ENCODE assay signal across 24 cellular contexts in the genomic region with DNA sequence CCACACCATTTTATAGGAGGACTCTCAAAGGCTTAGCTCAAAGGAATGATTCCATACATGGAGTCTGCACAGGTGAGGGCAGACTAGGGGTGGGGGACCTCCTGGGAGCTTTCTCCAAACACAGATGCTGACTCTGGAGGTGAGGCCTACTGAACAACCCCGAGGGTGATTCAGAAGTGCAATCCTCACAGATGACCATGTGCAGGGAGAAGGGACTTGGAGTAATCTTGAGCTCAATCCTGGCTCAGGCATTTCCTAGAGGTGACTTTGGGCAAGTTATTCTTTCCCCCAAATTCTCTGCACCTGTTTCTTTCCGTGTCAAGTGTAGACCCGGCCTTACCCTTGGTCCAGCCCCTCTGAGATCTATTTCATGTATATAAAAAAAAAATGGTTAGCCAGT.
DNase-seq lines count a peak whose midpoint lies in the region; ATAC-seq, FAIRE-seq and TF ChIP-seq lines count a peak whose summit lies in the region.
"Had no signal": no experiment of that assay in that cellular context is flagged by ENCODE, and none has a peak within 500 bp of the region (broad histone marks: within the 10 kb centered on the region; RNA-seq: fewer than 3 reads in every experiment).

No MANE protein-coding gene starts in this region.

- WGBS in A549 (ENCODE audit: missing lambda C conversion rate) = 74% methylated on average over 3 of the region's 3 CpGs

- H3K27me3 ChIP-seq in BLaER1 treated with 17β-estradiol and CSF1 and Interleukin-3, amounts not matched to agents 10 nM and 100 nM = no peaks in the 10 kb centered on the region
- H3K27me3 ChIP-seq in Karpas-422 (ENCODE audit: low read length) = no peaks in the 10 kb centered on the region

- H3K27me3 Mint-ChIP-seq in chondrocyte (ENCODE audit: low read depth) = no peaks in the 10 kb centered on the region
- H3K27me3 Mint-ChIP-seq: CD4-positive, alpha-beta memory T cell had no signal

- peak overlapping the region; percentile 18 to 94; a peak in 4 of 6 replicates for H3K27ac ChIP-seq in A549
- H3K27ac ChIP-seq in BLaER1 treated with 17β-estradiol and CSF1 and Interleukin-3, amounts not matched to agents 10 nM and 100 nM = no peak overlapping the region
- peak overlapping the region; percentile 91; the same call in 1 of the 2 replicates for H3K27ac ChIP-seq in Karpas-422 (ENCODE audit: low read length)

- no peak overlapping the region for H3K4me2 ChIP-seq in A549
- H3K4me2 ChIP-seq in BLaER1 treated with 17β-estradiol and CSF1 and Interleukin-3, amounts not matched to agents 10 nM and 100 nM = peak overlapping the region in 7 of 11 experiments; percentile 19 to 56 (median 49); a peak in 11 of 22 replicates
- no peak overlapping the region for H3K4me2 ChIP-seq in Karpas-422 (ENCODE audit: low read depth, low read length, poor library complexity, severe bottlenecking)

- no peak for FAIRE-seq in A549 (lab: Jason Lieb, UNC)
- FAIRE-seq: A204.1, GM12891, K562 had no signal

- no peak for TF ChIP-seq POLR2A in A549 (IDR thresholded peaks at IDR 0.05; ENCODE audit: low read length)

- peaks cover 28% of the 10 kb centered on the region for H3K4me1 Mint-ChIP-seq in chondrocyte (ENCODE audit: low read depth)
- H3K4me1 Mint-ChIP-seq: CD4-positive, alpha-beta memory T cell had no signal

- H3K4me3 Mint-ChIP-seq in chondrocyte (ENCODE audit: unreplicated experiment) = no peak overlapping the region
- H3K4me3 Mint-ChIP-seq: CD4-positive, alpha-beta memory T cell had no signal

- H3K27ac Mint-ChIP-seq in chondrocyte (ENCODE audit: unreplicated experiment) = peak overlapping the region; percentile 88

- CTCF ChIA-PET in A549 (lab: Yijun Ruan, JAX) = interaction anchor here (0.9 to 22.2 kb wide), 7 partner anchors 10 to 498 kb away, joined by 3 to 240 read pairs (median 4); no protein-coding TSS in a partner anchor

- H3K4me1 ChIP-seq in A549 = peaks cover 22% of the 10 kb centered on the region; the same call in 2 of the 3 replicates
- H3K4me1 ChIP-seq in BLaER1 treated with 17β-estradiol and CSF1 and Interleukin-3, amounts not matched to agents 10 nM and 100 nM = peaks cover 0 to 21% (median 13%) of the 10 kb centered on the region in 10 experiments; a peak in 13 of 20 replicates
- H3K4me1 ChIP-seq in Karpas-422 (ENCODE audit: low read length) = peaks cover 42% of the 10 kb centered on the region

- no peak for TF ChIP-seq RAD21 in A549 (conservative IDR thresholded peaks at IDR 0.05 in 1 of 2, IDR thresholded peaks at IDR 0.05 in 1 of 2)

- no peak overlapping the region for H2AFZ ChIP-seq in Karpas-422 (ENCODE audit: low read length)

- DNase-seq in A549 (ENCODE audit: low read depth in 1 of 2, low spot score in 1 of 2) = no peak
- no peak for DNase-seq in Karpas-422
- DNase-seq in chondrocyte (ENCODE audit: low spot score) = no peak
- DNase-seq in NCI-H1436 (lab: John Stamatoyannopoulos, UW) = no peak
- no peak for DNase-seq in T-helper 1 cell
- no peak for DNase-seq in activated CD4-positive, alpha-beta T cell treated with anti-CD3 and anti-CD28 coated beads, Interleukin-2, amount 50 U/mL, for 1 hour
- no peak for DNase-seq in DMS53 (lab: John Stamatoyannopoulos, UW)
- DNase-seq: Calu3; CD4-positive, alpha-beta memory T cell; GOT3; MM.1S; NCI-H1048; NCI-H1417 treated with DMSO at 0.1 percent for 48 hours; NCI-H187 treated with DMSO at 0.1 percent for 48 hours; NCI-H2107; NCI-H446 treated with DMSO at 0.1 percent for 48 hours; NCI-H526 treated with DMSO at 0.1 percent for 48 hours; OCI-M1; SHP77 had no signal

- no peaks in the 10 kb centered on the region for H3K9me3 Mint-ChIP-seq in chondrocyte (ENCODE audit: low read depth)
- H3K9me3 Mint-ChIP-seq: CD4-positive, alpha-beta memory T cell had no signal

- H3K9ac ChIP-seq in BLaER1 treated with 17β-estradiol and CSF1 and Interleukin-3, amounts not matched to agents 10 nM and 100 nM = no peak overlapping the region
- H3K9ac ChIP-seq in Karpas-422 (ENCODE audit: low read length) = no peak overlapping the region

- H4K20me1 ChIP-seq in BLaER1 treated with 17β-estradiol and CSF1 and Interleukin-3, amounts not matched to agents 10 nM and 100 nM = no peaks in the 10 kb centered on the region
- H4K20me1 ChIP-seq in Karpas-422 (ENCODE audit: insufficient read depth, low read depth, low read length) = no peaks in the 10 kb centered on the region

- TF ChIP-seq CTCF in A549 (IDR thresholded peaks at IDR 0.05) (no peak), chondrocyte (IDR thresholded peaks at IDR 0.05) (no peak)

- H3K36me3 ChIP-seq in BLaER1 treated with 17β-estradiol and CSF1 and Interleukin-3, amounts not matched to agents 10 nM and 100 nM = no peaks in the 10 kb centered on the region; a peak in 3 of 22 replicates
- H3K36me3 ChIP-seq in Karpas-422 (ENCODE audit: insufficient read depth, low read length) = no peaks in the 10 kb centered on the region

- H3K9me3 ChIP-seq in A549 = no peaks in the 10 kb centered on the region
- H3K9me3 ChIP-seq in BLaER1 treated with 17β-estradiol and CSF1 and Interleukin-3, amounts not matched to agents 10 nM and 100 nM (replicated peaks in 1 of 11) = no peaks in the 10 kb centered on the region
- H3K9me3 ChIP-seq in Karpas-422 (ENCODE audit: low read length) = no peaks in the 10 kb centered on the region

- H3K36me3 Mint-ChIP-seq in chondrocyte (ENCODE audit: low read depth) = no peaks in the 10 kb centered on the region

- H3K79me2 ChIP-seq in Karpas-422 (ENCODE audit: low read length) = no peaks in the 10 kb centered on the region

- H3K4me3 ChIP-seq in A549 (no peak overlapping the region), Karpas-422 (ENCODE audit: low read length) (no peak overlapping the region)
- H3K4me3 ChIP-seq in BLaER1 treated with 17β-estradiol and CSF1 and Interleukin-3, amounts not matched to agents 10 nM and 100 nM = no peak overlapping the region
- H3K4me3 ChIP-seq: K562 had no signal

- peak in 1 of 2 experiments; percentile 16; a peak in 2 of 6 replicates for ATAC-seq in A549
- ATAC-seq: HCT116, K562 had no signal

- POLR2A ChIA-PET in A549 (lab: Yijun Ruan, JAX) = interaction anchor here (2.2 kb wide), 1 partner anchor 98 kb away, joined by 8 read pairs; no protein-coding TSS in a partner anchor

- TF ChIP-seq EP300 in A549 (IDR thresholded peaks at IDR 0.05) = no peak

- no peaks in the 10 kb centered on the region for H3K9me2 ChIP-seq in Karpas-422 (replicated peaks; ENCODE audit: insufficient read depth, low read length)

TF ChIP-seq in A549, 52 proteins besides CTCF, POLR2A, EP300 and RAD21:
- no peak for TF ChIP-seq HOXB5 (CRISPR knock-in tag; IDR thresholded peaks at IDR 0.05)
- TF ChIP-seq CHD4 (IDR thresholded peaks at IDR 0.05; ENCODE audit: borderline replicate concordance) = no peak
- TF ChIP-seq CBX8 (IDR thresholded peaks at IDR 0.05) = no peak
- TF ChIP-seq HDAC2 (IDR thresholded peaks at IDR 0.05) = no peak
- TF ChIP-seq MYC (IDR thresholded peaks at IDR 0.05; ENCODE audit: borderline replicate concordance, low read length) = no peak
- TF ChIP-seq GATA3 (IDR thresholded peaks at IDR 0.05; ENCODE audit: borderline replicate concordance) = no peak
- no peak for TF ChIP-seq SMC3 (IDR thresholded peaks at IDR 0.05)
- no peak for TF ChIP-seq HOXB13 (CRISPR knock-in tag; IDR thresholded peaks at IDR 0.05; ENCODE audit: low read depth)
- no peak for TF ChIP-seq CEBPB (IDR thresholded peaks at IDR 0.05)

Comparison
In these comparisons a context has a peak if more than half of its experiments do, and no peak if none do; other contexts are left out.
1. H3K27ac ChIP-seq: peak in A549 (2 of 2) and Karpas-422 (single experiment); none in BLaER1 treated with 17β-estradiol and CSF1 and Interleukin-3, amounts not matched to agents 10 nM and 100 nM (0 of 11).
2. H3K4me2 ChIP-seq: peak in BLaER1 treated with 17β-estradiol and CSF1 and Interleukin-3, amounts not matched to agents 10 nM and 100 nM (7 of 11); none in A549 (single experiment) and Karpas-422 (single experiment).